Comparison of ENCODE assay signal across 1 cellular context in the genomic region with DNA sequence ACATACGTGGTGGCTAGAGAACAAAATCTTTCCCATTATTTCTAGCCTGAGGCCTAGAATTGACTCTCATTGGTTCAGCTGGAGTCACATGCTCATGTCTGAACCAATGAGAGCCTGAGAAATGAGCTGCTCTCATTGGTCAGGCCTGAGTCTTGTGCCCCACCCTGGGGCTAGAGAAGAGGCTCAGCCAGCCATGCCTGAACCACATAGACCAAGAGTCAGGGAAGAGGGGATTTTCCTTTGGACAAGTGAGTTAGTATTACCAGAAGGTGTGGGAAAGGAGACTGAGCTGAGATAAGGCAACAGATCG.
TF ChIP-seq lines count a peak whose summit lies in the region.

No MANE protein-coding gene starts in this region.

TF ChIP-seq in IMR-90, 13 proteins besides CTCF, POLR2A, EP300 and RAD21:
- TF ChIP-seq NFE2L2 (IDR thresholded peaks at IDR 0.05; ENCODE audit: low read depth, low read length), result no peak
- TF ChIP-seq, protein P1, sequence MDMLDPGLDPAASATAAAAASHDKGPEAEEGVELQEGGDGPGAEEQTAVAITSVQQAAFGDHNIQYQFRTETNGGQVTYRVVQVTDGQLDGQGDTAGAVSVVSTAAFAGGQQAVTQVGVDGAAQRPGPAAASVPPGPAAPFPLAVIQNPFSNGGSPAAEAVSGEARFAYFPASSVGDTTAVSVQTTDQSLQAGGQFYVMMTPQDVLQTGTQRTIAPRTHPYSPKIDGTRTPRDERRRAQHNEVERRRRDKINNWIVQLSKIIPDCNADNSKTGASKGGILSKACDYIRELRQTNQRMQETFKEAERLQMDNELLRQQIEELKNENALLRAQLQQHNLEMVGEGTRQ (IDR thresholded peaks at IDR 0.05; ENCODE audit: low read depth, low read length), result 0 out of 2 replicates have a peak, but pooled peaks have one; percentile 18
- no peak for TF ChIP-seq RCOR1 (IDR thresholded peaks at IDR 0.05; ENCODE audit: insufficient replicate concordance, low read length)
- no peak for TF ChIP-seq CHD1 (IDR thresholded peaks at IDR 0.05; ENCODE audit: low read depth, low read length)
